ENCODE assay signal across 21 cellular contexts in genomic region chr4:106320235-106320634, GRCh38. TPM values are rescaled to one million over a fixed set of nuclear protein-coding genes. Genes with fewer than 3 reads are reported as not detected.
DNase-seq lines count a peak whose midpoint lies in the region; ATAC-seq and TF ChIP-seq lines count a peak whose summit lies in the region.
"Had no signal": no experiment of that assay in that cellular context is flagged by ENCODE, and none has a peak within 500 bp of the region (broad histone marks: within the 10 kb centered on the region; RNA-seq: fewer than 3 reads in every experiment).

No MANE protein-coding gene starts in this region.

- WGBS in hepatocyte (ENCODE audit: low lambda C conversion rate, missing lambda C conversion rate) = 83% methylated on average over 1 of the region's 1 CpG

- peak overlapping the region; percentile 89 for H3K4me2 ChIP-seq in hepatocyte
- H3K4me2 ChIP-seq: BLaER1 had no signal

- no peaks in the 10 kb centered on the region for H3K27me3 ChIP-seq in hepatocyte
- H3K27me3 ChIP-seq: BLaER1 had no signal

- in situ Hi-C loops in Caki2 (cut with HindIII; ENCODE audit: low pct_unique_long_range_greater_than_20kb, low sequenced_read_pairs) = no loop called here

- no peak for TF ChIP-seq CTCF in hepatocyte (IDR thresholded peaks at IDR 0.05; ENCODE audit: poor library complexity)
- no peak for TF ChIP-seq CTCF in progenitor cell of endocrine pancreas (IDR thresholded peaks at IDR 0.05; ENCODE audit: unreplicated experiment)

- H3K36me3 Mint-ChIP-seq in activated naive CD8-positive, alpha-beta T cell = peaks cover 11% of the 10 kb centered on the region
- peaks cover 25% of the 10 kb centered on the region for H3K36me3 Mint-ChIP-seq in activated naive CD8-positive, alpha-beta T cell treated with anti-CD3 and anti-CD28 coated beads, Interleukin-2, amount 50 U/mL, for 24 hours (ENCODE audit: low read depth)
- H3K36me3 Mint-ChIP-seq in progenitor cell of endocrine pancreas (ENCODE audit: insufficient read depth) = peaks cover 16% of the 10 kb centered on the region

- H2AFZ ChIP-seq in hepatocyte = no peak overlapping the region
- H2AFZ ChIP-seq: GM23248 had no signal

- no peaks in the 10 kb centered on the region for H3K9me3 Mint-ChIP-seq in activated naive CD8-positive, alpha-beta T cell (ENCODE audit: low read depth)
- H3K9me3 Mint-ChIP-seq in activated naive CD8-positive, alpha-beta T cell treated with anti-CD3 and anti-CD28 coated beads, Interleukin-2, amount 50 U/mL, for 24 hours = no peaks in the 10 kb centered on the region
- no peaks in the 10 kb centered on the region for H3K9me3 Mint-ChIP-seq in progenitor cell of endocrine pancreas (ENCODE audit: low read depth)

- peaks cover 2% of the 10 kb centered on the region for H4K20me1 ChIP-seq in hepatocyte (ENCODE audit: insufficient read depth, poor library complexity, severe bottlenecking)

- no peaks in the 10 kb centered on the region for H3K9me3 ChIP-seq in hepatocyte (ENCODE audit: low read depth)

- no peaks in the 10 kb centered on the region for H3K36me3 ChIP-seq in hepatocyte (replicated peaks; ENCODE audit: insufficient read depth, low read depth)

- H3K27ac Mint-ChIP-seq in activated naive CD8-positive, alpha-beta T cell = no peak overlapping the region
- no peak overlapping the region for H3K27ac Mint-ChIP-seq in activated naive CD8-positive, alpha-beta T cell treated with anti-CD3 and anti-CD28 coated beads, Interleukin-2, amount 50 U/mL, for 24 hours
- H3K27ac Mint-ChIP-seq in progenitor cell of endocrine pancreas = peak overlapping the region; percentile 49

- peaks cover 48% of the 10 kb centered on the region for H3K4me1 Mint-ChIP-seq in activated naive CD8-positive, alpha-beta T cell (ENCODE audit: low read depth)
- peaks cover 23% of the 10 kb centered on the region for H3K4me1 Mint-ChIP-seq in activated naive CD8-positive, alpha-beta T cell treated with anti-CD3 and anti-CD28 coated beads, Interleukin-2, amount 50 U/mL, for 24 hours
- peaks cover 7% of the 10 kb centered on the region for H3K4me1 Mint-ChIP-seq in progenitor cell of endocrine pancreas (ENCODE audit: low read depth)

- H3K79me2 ChIP-seq in hepatocyte = peaks cover 74% of the 10 kb centered on the region

- ATAC-seq in activated naive CD8-positive, alpha-beta T cell treated with anti-CD3 and anti-CD28 coated beads, Interleukin-2, amount 50 U/mL, for 24 hours = no peak
- ATAC-seq in sciatic nerve = no peak
- no peak for ATAC-seq in GM18867 (IDR thresholded peaks at IDR 0.05; ENCODE audit: unreplicated experiment)
- ATAC-seq: GM12878 had no signal

- no peak for DNase-seq in activated naive CD8-positive, alpha-beta T cell treated with anti-CD3 and anti-CD28 coated beads, Interleukin-2, amount 50 U/mL, for 24 hours
- peak; percentile 51 for DNase-seq in Caki2 (ENCODE audit: low read depth)
- no peak for DNase-seq in hepatocyte (ENCODE audit: low spot score)
- no peak for DNase-seq in progenitor cell of endocrine pancreas (ENCODE audit: low spot score, unreplicated experiment)
- DNase-seq in sciatic nerve (ENCODE audit: low spot score) = no peak
- DNase-seq: 8988T; CD4-positive, alpha-beta memory T cell; DMS 273 treated with DMSO at 0.1 percent for 48 hours; DMS53; DND-41; EL; GM23248; HCEC 1CT had no signal

- no peaks in the 10 kb centered on the region for H3K9me2 ChIP-seq in hepatocyte (replicated peaks; ENCODE audit: insufficient read depth)

- H3K4me1 ChIP-seq in hepatocyte (ENCODE audit: insufficient read depth) = peaks cover 6% of the 10 kb centered on the region

- peak overlapping the region; percentile 2 for H3K27ac ChIP-seq in hepatocyte
- H3K27ac ChIP-seq: BLaER1, GM23248 had no signal

- H3K4me3 Mint-ChIP-seq in activated naive CD8-positive, alpha-beta T cell = peak overlapping the region; percentile 17
- H3K4me3 Mint-ChIP-seq in activated naive CD8-positive, alpha-beta T cell treated with anti-CD3 and anti-CD28 coated beads, Interleukin-2, amount 50 U/mL, for 24 hours = no peak overlapping the region
- H3K4me3 Mint-ChIP-seq in progenitor cell of endocrine pancreas (ENCODE audit: low read depth) = no peak overlapping the region
- H3K4me3 Mint-ChIP-seq: CD14-positive monocyte; CD4-positive, alpha-beta memory T cell had no signal

- H3K27me3 Mint-ChIP-seq in activated naive CD8-positive, alpha-beta T cell = no peaks in the 10 kb centered on the region
- H3K27me3 Mint-ChIP-seq in activated naive CD8-positive, alpha-beta T cell treated with anti-CD3 and anti-CD28 coated beads, Interleukin-2, amount 50 U/mL, for 24 hours = no peaks in the 10 kb centered on the region
- no peaks in the 10 kb centered on the region for H3K27me3 Mint-ChIP-seq in progenitor cell of endocrine pancreas
- H3K27me3 Mint-ChIP-seq: CD4-positive, alpha-beta memory T cell had no signal

- intact Hi-C loops in sciatic nerve (cut with DNase I) = no loop called here

- H3K4me3 ChIP-seq in hepatocyte = no peak overlapping the region
- H3K4me3 ChIP-seq: BLaER1, GM12878 had no signal

RNA-seq across cellular contexts. Expression of gene AIMP1, which starts 3.9 kb away (rescaled TPM):
- 34.1 and 48.5 TPM in 2 replicates for total RNA-seq in Caki2 (2014; rRNA removed; shearing (Covaris generic); ENCODE audit: low replicate concordance)
- total RNA-seq in hepatocyte = 28.3 and 33.7 TPM in 2 replicates
- polyA plus RNA-seq in hepatocyte = 53.7 and 56.6 TPM in 2 replicates
- 34.0 and 36.3 TPM in 2 replicates for total RNA-seq in progenitor cell of endocrine pancreas
- total RNA-seq in sciatic nerve = 42.9 TPM

RNA-seq across cellular contexts. Expression of gene TBCK, which starts 4.2 kb away (rescaled TPM):
- total RNA-seq in Caki2 (2014; rRNA removed; shearing (Covaris generic); ENCODE audit: low replicate concordance) = 4.9 and 12.9 TPM in 2 replicates
- total RNA-seq in hepatocyte (46.0 and 49.7 TPM in 2 replicates), progenitor cell of endocrine pancreas (77.8 and 83.1 TPM in 2 replicates), sciatic nerve (60.4 TPM)
- polyA plus RNA-seq in hepatocyte = 19.8 and 20.4 TPM in 2 replicates

RNA-seq across cellular contexts. Expression of gene GIMD1, which starts 48.3 kb away (rescaled TPM):
- total RNA-seq in Caki2 (2014; rRNA removed; shearing (Covaris generic); ENCODE audit: low replicate concordance) = not detected in 2 replicates
- total RNA-seq in hepatocyte = not detected in 2 replicates
- polyA plus RNA-seq in hepatocyte = not detected in 2 replicates
- total RNA-seq in progenitor cell of endocrine pancreas = not detected in 2 replicates
- not detected for total RNA-seq in sciatic nerve
- total RNA-seq: A673; CD4-positive, alpha-beta memory T cell; G401; GM12878; GM23248 had no signal
- polyA plus RNA-seq: AG04450; CD14-positive monocyte; CD4-positive, alpha-beta memory T cell; GM23248 had no signal
